11 cellular contexts compared by ENCODE assay signal in the genomic region with DNA sequence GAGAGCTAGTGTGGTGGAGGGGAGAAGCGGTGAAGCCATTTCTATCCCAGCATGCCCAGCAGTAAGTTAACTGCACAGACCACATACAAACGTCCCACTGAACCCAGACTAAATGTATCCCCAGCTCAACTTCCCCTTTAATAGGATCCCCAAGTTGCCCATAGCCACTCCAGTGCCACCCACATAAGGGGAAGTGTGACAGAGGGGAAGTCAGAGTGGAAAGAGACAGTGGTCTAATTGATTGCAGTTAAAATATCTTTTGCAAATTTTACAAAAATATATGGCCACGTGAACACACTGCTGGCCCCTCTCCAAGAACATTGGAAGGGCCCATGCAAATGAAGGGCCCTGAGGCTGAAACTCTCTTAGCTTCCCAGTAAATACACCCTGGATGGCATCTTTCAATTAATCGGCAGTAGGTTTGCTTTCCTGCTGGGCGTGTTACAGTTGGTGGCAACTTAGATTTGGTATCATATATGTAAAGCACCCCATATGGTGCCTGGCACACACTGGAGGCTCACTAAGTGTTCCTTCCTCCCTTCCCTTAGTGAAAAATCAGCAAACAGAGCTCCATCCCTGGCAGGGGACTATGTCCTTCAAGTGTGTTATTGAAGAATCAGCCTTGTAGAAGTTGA.
DNase-seq lines count a peak whose midpoint lies in the region; ATAC-seq and TF ChIP-seq lines count a peak whose summit lies in the region.
"Had no signal": no experiment of that assay in that cellular context is flagged by ENCODE, and none has a peak within 500 bp of the region (broad histone marks: within the 10 kb centered on the region; RNA-seq: fewer than 3 reads in every experiment).

No MANE protein-coding gene starts in this region.

- no peaks in the 10 kb centered on the region for H3K27me3 ChIP-seq in right atrium auricular region
- H3K27me3 ChIP-seq in hepatocyte = no peaks in the 10 kb centered on the region
- no peaks in the 10 kb centered on the region for H3K27me3 ChIP-seq in PC-9 (ENCODE audit: insufficient read depth, low read depth)

- CTCF ChIA-PET in PC-9 (lab: Charles Lee) = no interaction called here

- peak; percentile 69 for ATAC-seq in Right ventricle myocardium superior (ENCODE audit: poor library complexity)
- peak; percentile 60 to 74 for ATAC-seq in left cardiac atrium
- ATAC-seq in HG03135 (IDR thresholded peaks at IDR 0.05; ENCODE audit: unreplicated experiment) = no peak
- no peak for ATAC-seq in GM18873 (IDR thresholded peaks at IDR 0.05; ENCODE audit: low FRiP score, unreplicated experiment)

- H3K9me3 ChIP-seq in right atrium auricular region (peaks cover 0 to 7% of the 10 kb centered on the region in 2 donors), hepatocyte (ENCODE audit: low read depth) (no peaks in the 10 kb centered on the region), PC-9 (ENCODE audit: insufficient read depth, low read depth) (no peaks in the 10 kb centered on the region; the same call in 1 of the 2 replicates)

- H3K4me1 ChIP-seq in right atrium auricular region (peaks cover 0 to 19% of the 10 kb centered on the region in 2 donors), hepatocyte (ENCODE audit: insufficient read depth) (peaks cover 6% of the 10 kb centered on the region), PC-9 (replicated peaks; ENCODE audit: insufficient read depth) (peaks cover 12% of the 10 kb centered on the region)

- H3K27ac ChIP-seq in right atrium auricular region = no peak overlapping the region
- no peak overlapping the region for H3K27ac ChIP-seq in hepatocyte
- no peak overlapping the region for H3K27ac ChIP-seq in PC-9

- H3F3A ChIP-seq in PC-9 (ENCODE audit: insufficient read depth, low read depth) = peaks cover 13% of the 10 kb centered on the region

- H3K4me3 ChIP-seq in right atrium auricular region = no peak overlapping the region
- H3K4me3 ChIP-seq in hepatocyte = no peak overlapping the region
- H3K4me3 ChIP-seq in PC-9 = no peak overlapping the region

- H3K9me2 ChIP-seq in hepatocyte (replicated peaks; ENCODE audit: insufficient read depth) = no peaks in the 10 kb centered on the region
- H3K9me2 ChIP-seq in PC-9 (ENCODE audit: insufficient read depth) = no peaks in the 10 kb centered on the region

- H4K20me1 ChIP-seq in hepatocyte (ENCODE audit: insufficient read depth, poor library complexity, severe bottlenecking) = no peaks in the 10 kb centered on the region
- H4K20me1 ChIP-seq in PC-9 (ENCODE audit: insufficient read depth) = no peaks in the 10 kb centered on the region

- BruUV-seq in PC-9 (replicated peaks; lab: Mats Ljungman, UMichigan) = no TSS peak

- H3K36me3 ChIP-seq in right atrium auricular region = no peaks in the 10 kb centered on the region
- H3K36me3 ChIP-seq in hepatocyte (replicated peaks; ENCODE audit: insufficient read depth, low read depth) = no peaks in the 10 kb centered on the region
- no peaks in the 10 kb centered on the region for H3K36me3 ChIP-seq in PC-9 (ENCODE audit: low read depth)

- POLR2A ChIA-PET in PC-9 (lab: Charles Lee; ENCODE audit: unreplicated experiment) = no interaction called here

- H2AFZ ChIP-seq in hepatocyte (no peak overlapping the region), PC-9 (no peak overlapping the region)

- no peak for TF ChIP-seq CTCF in right atrium auricular region (IDR thresholded peaks at IDR 0.05)
- TF ChIP-seq CTCF in hepatocyte (IDR thresholded peaks at IDR 0.05; ENCODE audit: poor library complexity) = no peak
- TF ChIP-seq CTCF in PC-9 (conservative IDR thresholded peaks at IDR 0.05) = no peak

- H3K4me2 ChIP-seq in hepatocyte (no peak overlapping the region), PC-9 (no peak overlapping the region)

- peak; percentile 47 for DNase-seq in Right ventricle myocardium superior
- no peak for DNase-seq in right atrium auricular region (ENCODE audit: low spot score)
- DNase-seq in OCI-M1 (lab: John Stamatoyannopoulos, UW) = peak; percentile 49
- DNase-seq in left cardiac atrium = no peak
- no peak for DNase-seq in hepatocyte (ENCODE audit: low spot score)
- DNase-seq in PC-9 = no peak
- DNase-seq: effector memory CD4-positive, alpha-beta T cell; retina; SHP77 had no signal

- 77% methylated on average over 5 of the region's 5 CpGs for whole genome bisulfite sequencing in hepatocyte (ENCODE audit: low lambda C conversion rate, missing lambda C conversion rate)

- no peaks in the 10 kb centered on the region for H3K79me2 ChIP-seq in hepatocyte
- no peaks in the 10 kb centered on the region for H3K79me2 ChIP-seq in PC-9 (ENCODE audit: low read depth)

- intact Hi-C loops in Right ventricle myocardium superior (cut with DNase I) (no loop called here), left cardiac atrium (cut with DNase I) (no loop called here), PC-9 (cut with micrococcal nuclease; ENCODE audit: unreplicated experiment) (no loop called here)

Comparison
In these comparisons a context has a peak if more than half of its experiments do, and no peak if none do; other contexts are left out.
1. DNase-seq: peak in Right ventricle myocardium superior (single experiment) and OCI-M1 (single experiment); none in right atrium auricular region (single experiment), left cardiac atrium (single experiment), hepatocyte (single experiment) and PC-9 (0 of 2).
2. ATAC-seq: peak in Right ventricle myocardium superior (single experiment) and left cardiac atrium (2 of 2); none in HG03135 (single experiment) and GM18873 (single experiment).